ENCODE assay signal across 1 cellular context in the genomic region with DNA sequence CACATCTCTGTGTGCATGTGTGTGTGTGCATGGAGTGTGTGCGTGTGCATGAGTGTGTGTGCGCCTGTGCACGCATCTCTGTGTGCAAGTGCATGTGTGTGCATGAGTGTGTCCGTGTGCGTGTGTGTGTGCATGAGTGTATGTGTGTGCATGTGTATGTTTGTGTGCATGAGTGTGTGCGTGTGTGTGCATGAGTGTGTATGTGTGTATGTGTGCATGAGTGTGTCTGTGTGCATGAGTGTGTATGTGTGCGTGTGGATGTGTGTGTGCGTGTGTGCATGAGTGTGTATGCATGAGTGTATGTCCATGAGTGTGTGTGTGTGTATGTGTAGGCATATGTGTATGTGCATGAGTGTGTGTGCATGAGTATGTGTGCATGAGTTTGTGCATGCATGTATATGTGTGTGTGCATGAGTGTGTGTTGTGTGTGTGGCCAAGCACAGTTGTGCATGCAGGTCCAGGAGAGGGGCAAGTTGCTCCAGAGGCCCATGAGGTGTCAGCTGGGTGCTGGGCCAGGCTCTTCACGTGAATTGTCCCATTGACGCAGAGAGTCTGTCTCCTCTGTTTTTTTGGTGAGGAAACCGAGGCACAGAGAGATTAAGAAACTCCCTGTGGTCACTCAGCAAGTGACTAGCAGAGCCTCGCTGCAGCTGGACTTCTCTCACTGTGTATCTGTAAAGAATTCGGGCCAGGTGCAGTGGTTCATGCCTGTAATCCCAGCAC.
TF ChIP-seq lines count a peak whose summit lies in the region.

No MANE protein-coding gene starts in this region.

TF ChIP-seq in K562, 482 proteins besides CTCF, POLR2A, EP300 and RAD21 (continued from another document):
- TF ChIP-seq, protein P1, sequence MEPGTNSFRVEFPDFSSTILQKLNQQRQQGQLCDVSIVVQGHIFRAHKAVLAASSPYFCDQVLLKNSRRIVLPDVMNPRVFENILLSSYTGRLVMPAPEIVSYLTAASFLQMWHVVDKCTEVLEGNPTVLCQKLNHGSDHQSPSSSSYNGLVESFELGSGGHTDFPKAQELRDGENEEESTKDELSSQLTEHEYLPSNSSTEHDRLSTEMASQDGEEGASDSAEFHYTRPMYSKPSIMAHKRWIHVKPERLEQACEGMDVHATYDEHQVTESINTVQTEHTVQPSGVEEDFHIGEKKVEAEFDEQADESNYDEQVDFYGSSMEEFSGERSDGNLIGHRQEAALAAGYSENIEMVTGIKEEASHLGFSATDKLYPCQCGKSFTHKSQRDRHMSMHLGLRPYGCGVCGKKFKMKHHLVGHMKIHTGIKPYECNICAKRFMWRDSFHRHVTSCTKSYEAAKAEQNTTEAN (CRISPR knock-in tag; IDR thresholded peaks at IDR 0.05): peak; percentile 91
- TF ChIP-seq KDM1A (IDR thresholded peaks at IDR 0.05) (peak in 1 of 2 experiments; percentile 16; a peak in 1 of 4 replicates), TEAD4 (IDR thresholded peaks at IDR 0.05; ENCODE audit: low read length) (no peak), TEAD4 (CRISPR knock-in tag; IDR thresholded peaks at IDR 0.05; ENCODE audit: borderline replicate concordance) (no peak), ZFP30 (CRISPR knock-in tag; IDR thresholded peaks at IDR 0.05; ENCODE audit: borderline replicate concordance) (no peak), MEF2A (IDR thresholded peaks at IDR 0.05; ENCODE audit: control insufficient read depth, low read depth, low read length) (no peak)
- TF ChIP-seq, protein P2, sequence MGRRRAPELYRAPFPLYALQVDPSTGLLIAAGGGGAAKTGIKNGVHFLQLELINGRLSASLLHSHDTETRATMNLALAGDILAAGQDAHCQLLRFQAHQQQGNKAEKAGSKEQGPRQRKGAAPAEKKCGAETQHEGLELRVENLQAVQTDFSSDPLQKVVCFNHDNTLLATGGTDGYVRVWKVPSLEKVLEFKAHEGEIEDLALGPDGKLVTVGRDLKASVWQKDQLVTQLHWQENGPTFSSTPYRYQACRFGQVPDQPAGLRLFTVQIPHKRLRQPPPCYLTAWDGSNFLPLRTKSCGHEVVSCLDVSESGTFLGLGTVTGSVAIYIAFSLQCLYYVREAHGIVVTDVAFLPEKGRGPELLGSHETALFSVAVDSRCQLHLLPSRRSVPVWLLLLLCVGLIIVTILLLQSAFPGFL (CRISPR knock-in tag; IDR thresholded peaks at IDR 0.05): no peak
TF ChIP-seq in K562: peak in this region for 3.
